1 cellular context compared by ENCODE assay signal in genomic region chr18:3665780-3666525, GRCh38.
TF ChIP-seq lines count a peak whose summit lies in the region.

No MANE protein-coding gene starts in this region.

TF ChIP-seq in HepG2, 621 proteins besides CTCF, POLR2A, EP300 and RAD21 (continued from another document and continues in another):
- TF ChIP-seq, protein P1, sequence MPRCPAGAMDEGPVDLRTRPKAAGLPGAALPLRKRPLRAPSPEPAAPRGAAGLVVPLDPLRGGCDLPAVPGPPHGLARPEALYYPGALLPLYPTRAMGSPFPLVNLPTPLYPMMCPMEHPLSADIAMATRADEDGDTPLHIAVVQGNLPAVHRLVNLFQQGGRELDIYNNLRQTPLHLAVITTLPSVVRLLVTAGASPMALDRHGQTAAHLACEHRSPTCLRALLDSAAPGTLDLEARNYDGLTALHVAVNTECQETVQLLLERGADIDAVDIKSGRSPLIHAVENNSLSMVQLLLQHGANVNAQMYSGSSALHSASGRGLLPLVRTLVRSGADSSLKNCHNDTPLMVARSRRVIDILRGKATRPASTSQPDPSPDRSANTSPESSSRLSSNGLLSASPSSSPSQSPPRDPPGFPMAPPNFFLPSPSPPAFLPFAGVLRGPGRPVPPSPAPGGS (CRISPR knock-in tag; IDR thresholded peaks at IDR 0.05): no peak
- TF ChIP-seq SAP130 (CRISPR knock-in tag; IDR thresholded peaks at IDR 0.05; ENCODE audit: low read depth) (peak; percentile 68; the same call in 1 of the 2 replicates), ZNF138 (CRISPR knock-in tag; IDR thresholded peaks at IDR 0.05; ENCODE audit: low read depth) (no peak), ZHX2 (IDR thresholded peaks at IDR 0.05; ENCODE audit: low read depth) (no peak), ZHX2 (CRISPR knock-in tag; IDR thresholded peaks at IDR 0.05; ENCODE audit: borderline replicate concordance) (peak; percentile 60; the same call in 1 of the 2 replicates), NFATC3 (CRISPR knock-in tag; IDR thresholded peaks at IDR 0.05) (no peak), ZFYVE20 (CRISPR knock-in tag; IDR thresholded peaks at IDR 0.05; ENCODE audit: borderline replicate concordance, low read depth) (no peak), NAIF1 (CRISPR knock-in tag; IDR thresholded peaks at IDR 0.05; ENCODE audit: borderline replicate concordance) (no peak), FOXA3 (CRISPR knock-in tag; IDR thresholded peaks at IDR 0.05) (peak; percentile 84), CENPX (CRISPR knock-in tag; IDR thresholded peaks at IDR 0.05) (no peak), SUZ12 (IDR thresholded peaks at IDR 0.05; ENCODE audit: low read depth, low read length) (no peak), ZBTB26 (CRISPR knock-in tag; IDR thresholded peaks at IDR 0.05; ENCODE audit: borderline replicate concordance) (peak; percentile 65), CENPT (CRISPR knock-in tag; IDR thresholded peaks at IDR 0.05; ENCODE audit: low read depth) (no peak), REXO4 (CRISPR knock-in tag; IDR thresholded peaks at IDR 0.05; ENCODE audit: borderline replicate concordance) (no peak), ZNF451 (CRISPR knock-in tag; IDR thresholded peaks at IDR 0.05) (no peak), MYC (CRISPR knock-in tag; IDR thresholded peaks at IDR 0.05; ENCODE audit: borderline replicate concordance) (peak; percentile 58; the same call in 1 of the 2 replicates), ZNF569 (CRISPR knock-in tag; IDR thresholded peaks at IDR 0.05; ENCODE audit: borderline replicate concordance) (no peak), ZNF547 (CRISPR knock-in tag; IDR thresholded peaks at IDR 0.05) (no peak), SATB2 (CRISPR knock-in tag; IDR thresholded peaks at IDR 0.05) (no peak), ELF1 (CRISPR knock-in tag; IDR thresholded peaks at IDR 0.05) (no peak; the same call in 1 of the 2 replicates), ZMYM2 (CRISPR knock-in tag; IDR thresholded peaks at IDR 0.05) (no peak; the same call in 1 of the 2 replicates), ZNF766 (CRISPR knock-in tag; IDR thresholded peaks at IDR 0.05; ENCODE audit: borderline replicate concordance) (no peak; the same call in 1 of the 2 replicates), RBM22 (optimal IDR thresholded peaks at IDR 0.05; ENCODE audit: low read length) (no peak), IKZF4 (CRISPR knock-in tag; IDR thresholded peaks at IDR 0.05; ENCODE audit: borderline replicate concordance, low read depth, not compliant biosample characterization) (no peak), ZNF781 (CRISPR knock-in tag; IDR thresholded peaks at IDR 0.05; ENCODE audit: borderline replicate concordance, not compliant biosample characterization) (no peak), KDM6A (CRISPR knock-in tag; IDR thresholded peaks at IDR 0.05; ENCODE audit: low read depth) (peak; percentile 48; the same call in 1 of the 2 replicates), NFE2L1 (CRISPR knock-in tag; IDR thresholded peaks at IDR 0.05; ENCODE audit: borderline replicate concordance) (no peak), JARID2 (CRISPR knock-in tag; IDR thresholded peaks at IDR 0.05; ENCODE audit: insufficient replicate concordance) (no peak), ZBTB14 (CRISPR knock-in tag; IDR thresholded peaks at IDR 0.05) (no peak), ZFP37 (CRISPR knock-in tag; IDR thresholded peaks at IDR 0.05; ENCODE audit: borderline replicate concordance) (0 out of 2 replicates have a peak, but pooled peaks have one; percentile 63), EZH2 (conservative IDR thresholded peaks at IDR 0.05; ENCODE audit: low read depth, low read length) (no peak), ZSCAN30 (CRISPR knock-in tag; IDR thresholded peaks at IDR 0.05) (no peak), AKAP8 (CRISPR knock-in tag; IDR thresholded peaks at IDR 0.05) (no peak), ZKSCAN8 (CRISPR knock-in tag; IDR thresholded peaks at IDR 0.05; ENCODE audit: borderline replicate concordance) (peak; percentile 60; the same call in 1 of the 2 replicates), ZSCAN12 (CRISPR knock-in tag; IDR thresholded peaks at IDR 0.05) (no peak), HNF4G (IDR thresholded peaks at IDR 0.05; ENCODE audit: borderline replicate concordance, low read depth, low read length) (peak; percentile 69; the same call in 1 of the 2 replicates), HNF4G (CRISPR knock-in tag; IDR thresholded peaks at IDR 0.05; ENCODE audit: borderline replicate concordance, low read depth) (no peak)
- TF ChIP-seq, protein P2, sequence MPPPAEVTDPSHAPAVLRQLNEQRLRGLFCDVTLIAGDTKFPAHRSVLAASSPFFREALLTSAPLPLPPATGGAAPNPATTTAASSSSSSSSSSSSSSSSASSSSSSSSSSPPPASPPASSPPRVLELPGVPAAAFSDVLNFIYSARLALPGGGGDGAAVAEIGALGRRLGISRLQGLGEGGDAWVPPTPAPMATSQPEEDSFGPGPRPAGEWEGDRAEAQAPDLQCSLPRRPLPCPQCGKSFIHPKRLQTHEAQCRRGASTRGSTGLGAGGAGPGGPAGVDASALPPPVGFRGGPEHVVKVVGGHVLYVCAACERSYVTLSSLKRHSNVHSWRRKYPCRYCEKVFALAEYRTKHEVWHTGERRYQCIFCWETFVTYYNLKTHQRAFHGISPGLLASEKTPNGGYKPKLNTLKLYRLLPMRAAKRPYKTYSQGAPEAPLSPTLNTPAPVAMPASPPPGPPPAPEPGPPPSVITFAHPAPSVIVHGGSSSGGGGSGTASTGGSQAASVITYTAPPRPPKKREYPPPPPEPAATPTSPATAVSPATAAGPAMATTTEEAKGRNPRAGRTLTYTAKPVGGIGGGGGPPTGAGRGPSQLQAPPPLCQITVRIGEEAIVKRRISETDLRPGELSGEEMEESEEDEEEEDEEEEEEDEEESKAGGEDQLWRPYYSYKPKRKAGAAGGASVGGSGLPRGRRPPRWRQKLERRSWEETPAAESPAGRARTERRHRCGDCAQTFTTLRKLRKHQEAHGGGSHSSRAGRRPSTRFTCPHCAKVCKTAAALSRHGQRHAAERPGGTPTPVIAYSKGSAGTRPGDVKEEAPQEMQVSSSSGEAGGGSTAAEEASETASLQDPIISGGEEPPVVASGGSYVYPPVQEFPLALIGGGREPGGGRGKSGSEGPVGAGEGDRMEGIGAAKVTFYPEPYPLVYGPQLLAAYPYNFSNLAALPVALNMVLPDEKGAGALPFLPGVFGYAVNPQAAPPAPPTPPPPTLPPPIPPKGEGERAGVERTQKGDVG (CRISPR knock-in tag; IDR thresholded peaks at IDR 0.05; ENCODE audit: borderline replicate concordance): peak; percentile 81; the same call in 1 of the 2 replicates
- TF ChIP-seq, protein P3, sequence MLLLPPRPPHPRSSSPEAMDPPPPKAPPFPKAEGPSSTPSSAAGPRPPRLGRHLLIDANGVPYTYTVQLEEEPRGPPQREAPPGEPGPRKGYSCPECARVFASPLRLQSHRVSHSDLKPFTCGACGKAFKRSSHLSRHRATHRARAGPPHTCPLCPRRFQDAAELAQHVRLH (CRISPR knock-in tag; IDR thresholded peaks at IDR 0.05; ENCODE audit: borderline replicate concordance, low read depth): peak; percentile 28; the same call in 1 of the 2 replicates
- TF ChIP-seq, protein P4, sequence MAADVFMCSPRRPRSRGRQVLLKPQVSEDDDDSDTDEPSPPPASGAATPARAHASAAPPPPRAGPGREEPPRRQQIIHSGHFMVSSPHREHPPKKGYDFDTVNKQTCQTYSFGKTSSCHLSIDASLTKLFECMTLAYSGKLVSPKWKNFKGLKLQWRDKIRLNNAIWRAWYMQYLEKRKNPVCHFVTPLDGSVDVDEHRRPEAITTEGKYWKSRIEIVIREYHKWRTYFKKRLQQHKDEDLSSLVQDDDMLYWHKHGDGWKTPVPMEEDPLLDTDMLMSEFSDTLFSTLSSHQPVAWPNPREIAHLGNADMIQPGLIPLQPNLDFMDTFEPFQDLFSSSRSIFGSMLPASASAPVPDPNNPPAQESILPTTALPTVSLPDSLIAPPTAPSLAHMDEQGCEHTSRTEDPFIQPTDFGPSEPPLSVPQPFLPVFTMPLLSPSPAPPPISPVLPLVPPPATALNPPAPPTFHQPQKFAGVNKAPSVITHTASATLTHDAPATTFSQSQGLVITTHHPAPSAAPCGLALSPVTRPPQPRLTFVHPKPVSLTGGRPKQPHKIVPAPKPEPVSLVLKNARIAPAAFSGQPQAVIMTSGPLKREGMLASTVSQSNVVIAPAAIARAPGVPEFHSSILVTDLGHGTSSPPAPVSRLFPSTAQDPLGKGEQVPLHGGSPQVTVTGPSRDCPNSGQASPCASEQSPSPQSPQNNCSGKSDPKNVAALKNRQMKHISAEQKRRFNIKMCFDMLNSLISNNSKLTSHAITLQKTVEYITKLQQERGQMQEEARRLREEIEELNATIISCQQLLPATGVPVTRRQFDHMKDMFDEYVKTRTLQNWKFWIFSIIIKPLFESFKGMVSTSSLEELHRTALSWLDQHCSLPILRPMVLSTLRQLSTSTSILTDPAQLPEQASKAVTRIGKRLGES (CRISPR knock-in tag; IDR thresholded peaks at IDR 0.05; ENCODE audit: borderline replicate concordance): no peak
- TF ChIP-seq, protein P5, sequence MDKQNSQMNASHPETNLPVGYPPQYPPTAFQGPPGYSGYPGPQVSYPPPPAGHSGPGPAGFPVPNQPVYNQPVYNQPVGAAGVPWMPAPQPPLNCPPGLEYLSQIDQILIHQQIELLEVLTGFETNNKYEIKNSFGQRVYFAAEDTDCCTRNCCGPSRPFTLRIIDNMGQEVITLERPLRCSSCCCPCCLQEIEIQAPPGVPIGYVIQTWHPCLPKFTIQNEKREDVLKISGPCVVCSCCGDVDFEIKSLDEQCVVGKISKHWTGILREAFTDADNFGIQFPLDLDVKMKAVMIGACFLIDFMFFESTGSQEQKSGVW (CRISPR knock-in tag; IDR thresholded peaks at IDR 0.05; ENCODE audit: borderline replicate concordance): no peak
- TF ChIP-seq, protein P6, sequence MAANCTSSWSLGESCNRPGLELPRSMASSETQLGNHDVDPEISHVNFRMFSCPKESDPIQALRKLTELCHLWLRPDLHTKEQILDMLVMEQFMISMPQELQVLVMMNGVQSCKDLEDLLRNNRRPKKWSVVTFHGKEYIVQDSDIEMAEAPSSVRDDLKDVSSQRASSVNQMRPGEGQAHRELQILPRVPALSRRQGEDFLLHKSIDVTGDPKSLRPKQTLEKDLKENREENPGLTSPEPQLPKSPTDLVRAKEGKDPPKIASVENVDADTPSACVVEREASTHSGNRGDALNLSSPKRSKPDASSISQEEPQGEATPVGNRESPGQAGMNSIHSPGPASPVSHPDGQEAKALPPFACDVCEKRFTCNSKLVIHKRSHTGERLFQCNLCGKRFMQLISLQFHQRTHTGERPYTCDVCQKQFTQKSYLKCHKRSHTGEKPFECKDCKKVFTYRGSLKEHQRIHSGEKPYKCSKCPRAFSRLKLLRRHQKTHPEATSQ (CRISPR knock-in tag; IDR thresholded peaks at IDR 0.05; ENCODE audit: borderline replicate concordance): no peak
- TF ChIP-seq, protein P7, sequence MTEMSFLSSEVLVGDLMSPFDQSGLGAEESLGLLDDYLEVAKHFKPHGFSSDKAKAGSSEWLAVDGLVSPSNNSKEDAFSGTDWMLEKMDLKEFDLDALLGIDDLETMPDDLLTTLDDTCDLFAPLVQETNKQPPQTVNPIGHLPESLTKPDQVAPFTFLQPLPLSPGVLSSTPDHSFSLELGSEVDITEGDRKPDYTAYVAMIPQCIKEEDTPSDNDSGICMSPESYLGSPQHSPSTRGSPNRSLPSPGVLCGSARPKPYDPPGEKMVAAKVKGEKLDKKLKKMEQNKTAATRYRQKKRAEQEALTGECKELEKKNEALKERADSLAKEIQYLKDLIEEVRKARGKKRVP (CRISPR knock-in tag; IDR thresholded peaks at IDR 0.05): peak in 1 of 2 experiments; percentile 67; a peak in 2 of 4 replicates
